ENCODE assay signal across 18 cellular contexts in genomic region chr10:114245128-114245791, GRCh38. TPM values are rescaled to one million over a fixed set of nuclear protein-coding genes. Genes with fewer than 3 reads are reported as not detected.
DNase-seq lines count a peak whose midpoint lies in the region; TF ChIP-seq lines count a peak whose summit lies in the region.
"Had no signal": no experiment of that assay in that cellular context is flagged by ENCODE, and none has a peak within 500 bp of the region (broad histone marks: within the 10 kb centered on the region; RNA-seq: fewer than 3 reads in every experiment).

No MANE protein-coding gene starts in this region.

- H3K27me3 ChIP-seq in kidney epithelial cell (ENCODE audit: control insufficient read depth, insufficient read depth, low read length), result peaks cover 11% of the 10 kb centered on the region
- peaks cover 0 to 50% (median 8%) of the 10 kb centered on the region in 45 donors for H3K27me3 ChIP-seq in dorsolateral prefrontal cortex

- intact Hi-C loops in dorsolateral prefrontal cortex (cut with DNase I), result no loop called here

- H3K4me3 ChIP-seq in kidney epithelial cell (ENCODE audit: low read depth, low read length), result no peak overlapping the region
- H3K4me3 ChIP-seq in skin epidermis, result no peak overlapping the region
- H3K4me3 ChIP-seq in dorsolateral prefrontal cortex, result no peak overlapping the region
- H3K4me3 ChIP-seq: tibial nerve had no signal

- DNase-seq in ELR (ENCODE audit: low read depth), result peak; percentile 60
- DNase-seq in SW480 (ENCODE audit: low spot score), result peak; percentile 56
- peak; percentile 43 for DNase-seq in kidney epithelial cell (ENCODE audit: low read depth)
- no peak for DNase-seq in cerebellar nuclear complex (lab: John Stamatoyannopoulos, UW)
- no peak for DNase-seq in RKO (ENCODE audit: low spot score)
- DNase-seq in dorsolateral prefrontal cortex, result no peak
- no peak for DNase-seq in AML-193 (lab: John Stamatoyannopoulos, UW)
- DNase-seq: activated B cell treated with CpG ODN at 0.5 μM for 24 hours; anterior cingulate cortex; cortex of kidney; DMS79; H7; hypothalamus; right cardiac atrium; stimulated activated CD4-positive, alpha-beta T cell treated with anti-CD3 and anti-CD28 coated beads, Interleukin-2, amount 100 ng/mL, for 48 hours had no signal

- no peak for TF ChIP-seq CTCF in kidney epithelial cell (IDR thresholded peaks at IDR 0.05; ENCODE audit: insufficient read depth, low read length, poor library complexity, severe bottlenecking)
- no peak for TF ChIP-seq CTCF in dorsolateral prefrontal cortex (IDR thresholded peaks at IDR 0.05 in 54 of 56, conservative IDR thresholded peaks at IDR 0.05 in 2 of 56; ENCODE audit: low read depth in 1 of 56, partially characterized antibody in 56 of 56)

- H3K27ac ChIP-seq in skin epidermis (peak overlapping the region in 11 of 21 experiments; percentile 1 to 77 (median 43)), dorsolateral prefrontal cortex (peak overlapping the region in 2 of 59 donors; percentile 4 to 19)
- H3K27ac ChIP-seq: tibial nerve had no signal

- H3K36me3 ChIP-seq in kidney epithelial cell (ENCODE audit: control insufficient read depth, insufficient read depth, low read length), result no peaks in the 10 kb centered on the region
- H3K36me3 ChIP-seq: tibial nerve had no signal

RNA-seq across cellular contexts. Expression of gene VWA2, which starts 6.2 kb away (rescaled TPM):
- total RNA-seq in kidney epithelial cell (2.2 and 3.8 TPM in 2 replicates), dorsolateral prefrontal cortex (1 to 10 TPM in 110 of 120 experiments, under 1 TPM in 10; 0.45 to 6.3 (median 2.0) TPM)
- total RNA-seq: activated B cell treated with CpG ODN at 0.5 μM for 24 hours; activated CD8-positive, alpha-beta memory T cell treated with anti-CD3 and anti-CD28 coated beads for 36 hours; right cardiac atrium had no signal

Comparison
In these comparisons a context has a peak if more than half of its experiments do, and no peak if none do; other contexts are left out.
1. DNase-seq: peak in ELR (single experiment), SW480 (single experiment) and kidney epithelial cell (single experiment); none in cerebellar nuclear complex (0 of 2), RKO (single experiment), dorsolateral prefrontal cortex (0 of 10) and AML-193 (0 of 2).